Comparison of ENCODE assay signal across 29 cellular contexts in the genomic region with DNA sequence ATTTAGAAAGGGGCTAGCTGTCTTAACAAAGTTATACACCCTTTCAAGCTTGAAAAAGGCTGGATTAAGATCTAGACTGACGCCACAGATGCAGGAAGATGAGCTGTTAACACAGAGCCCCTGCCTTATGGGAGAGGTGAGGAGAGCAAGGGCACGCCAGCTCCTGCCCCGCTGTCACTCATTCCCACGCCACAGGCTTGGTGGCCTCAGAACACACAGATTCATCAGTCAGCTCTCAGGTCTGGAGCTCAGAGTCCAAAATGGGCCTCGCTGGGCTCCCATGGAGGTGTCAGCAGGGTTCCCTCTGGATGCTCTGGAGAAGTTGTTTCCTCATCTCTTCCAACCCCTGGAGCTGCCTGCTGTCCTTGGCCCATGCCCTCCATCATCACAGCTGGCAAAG.
"Had no signal": no experiment of that assay in that cellular context is flagged by ENCODE, and none has a peak within 500 bp of the region (broad histone marks: within the 10 kb centered on the region; RNA-seq: fewer than 3 reads in every experiment).

No MANE protein-coding gene starts in this region.

- H3K36me3 ChIP-seq: adrenal gland, gastroesophageal sphincter, ovary, prostate gland, thoracic aorta, vagina, WERI-Rb-1 had no signal

- H3K27me3 ChIP-seq: adrenal gland, body of pancreas, hepatocyte, ovary, vagina had no signal

- H3K4me1 Mint-ChIP-seq: activated CD4-positive, alpha-beta memory T cell treated with anti-CD3 and anti-CD28 coated beads, Interleukin-2, amount 10 ng/mL, durations not matched to agents 7 days and 5 days; activated CD4-positive, alpha-beta T cell treated with anti-CD3 and anti-CD28 coated beads, Interleukin-2, amount 10 ng/mL, durations not matched to agents 24 days and 14 days; activated naive CD8-positive, alpha-beta T cell treated with anti-CD3 and anti-CD28 coated beads for 36 hours; activated T-helper 17 cell treated with anti-CD3 and anti-CD28 coated beads, Interleukin-2, amount 50 U/mL, for 72 hours; naive thymus-derived CD4-positive, alpha-beta T cell had no signal

- FAIRE-seq: endothelial cell of umbilical vein, keratinocyte had no signal

- ATAC-seq: activated T-helper 17 cell treated with anti-CD3 and anti-CD28 coated beads, Interleukin-2, amount 50 U/mL, for 72 hours; body of pancreas; gastroesophageal sphincter; left colon; naive thymus-derived CD4-positive, alpha-beta T cell had no signal

- H3K9me3 Mint-ChIP-seq: activated CD4-positive, alpha-beta T cell treated with anti-CD3 and anti-CD28 coated beads, Interleukin-2, amount 10 ng/mL, durations not matched to agents 24 days and 14 days had no signal

- DNase-seq: activated CD4-positive, alpha-beta memory T cell treated with anti-CD3 and anti-CD28 coated beads, Interleukin-2, amount 10 ng/mL, durations not matched to agents 7 days and 5 days; activated CD4-positive, alpha-beta T cell treated with anti-CD3 and anti-CD28 coated beads, Interleukin-2, amount 10 ng/mL, durations not matched to agents 24 days and 14 days; activated CD4-positive, CD25-positive, alpha-beta regulatory T cell treated with anti-CD3 and anti-CD28 coated beads, Interleukin-2, amount 50 U/mL, for 72 hours; activated CD8-positive, alpha-beta memory T cell treated with anti-CD3 and anti-CD28 coated beads, Interleukin-2, amount 50 U/mL, for 48 hours; activated naive CD4-positive, alpha-beta T cell; activated naive CD8-positive, alpha-beta T cell treated with anti-CD3 and anti-CD28 coated beads for 36 hours; activated T-cell treated with anti-CD3 and anti-CD28 coated beads, Interleukin-2, amount 50 U/mL, for 24 hours; adrenal gland; cortex of kidney; left colon; mammary epithelial cell; midbrain; naive thymus-derived CD4-positive, alpha-beta T cell; ovary; retina; stimulated activated naive CD4-positive, alpha-beta T cell treated with Interleukin-2 at 50 U/mL for 16 hours; SW 1271; T-helper 9 cell; WERI-Rb-1 had no signal

- H3K4me1 ChIP-seq: adrenal gland, body of pancreas, gastroesophageal sphincter, prostate gland, vagina had no signal

- H3K9me3 ChIP-seq: adrenal gland, body of pancreas, ovary, prostate gland, thoracic aorta, vagina had no signal

- H3K36me3 Mint-ChIP-seq: activated naive CD8-positive, alpha-beta T cell treated with anti-CD3 and anti-CD28 coated beads for 36 hours; naive thymus-derived CD4-positive, alpha-beta T cell had no signal

- H3K4me3 ChIP-seq: adrenal gland, body of pancreas, gastroesophageal sphincter, hepatocyte, ovary, prostate gland, thoracic aorta, vagina had no signal

- H3K27ac Mint-ChIP-seq: activated CD4-positive, alpha-beta memory T cell treated with anti-CD3 and anti-CD28 coated beads, Interleukin-2, amount 10 ng/mL, durations not matched to agents 7 days and 5 days; activated CD4-positive, alpha-beta T cell treated with anti-CD3 and anti-CD28 coated beads, Interleukin-2, amount 10 ng/mL, durations not matched to agents 24 days and 14 days; activated naive CD8-positive, alpha-beta T cell treated with anti-CD3 and anti-CD28 coated beads for 36 hours; activated T-cell treated with anti-CD3 and anti-CD28 coated beads, Interleukin-2, amount 50 U/mL, for 24 hours; activated T-helper 17 cell treated with anti-CD3 and anti-CD28 coated beads, Interleukin-2, amount 50 U/mL, for 72 hours; naive thymus-derived CD4-positive, alpha-beta T cell; T-helper 1 cell treated with Interleukin-12 subunit alpha and Interleukin-12 subunit beta and Interleukin-4 antibody, amounts not matched to agents 30 μg/mL and 1 μg/mL, for 36 hours had no signal

- H3K4me3 Mint-ChIP-seq: activated CD4-positive, alpha-beta memory T cell treated with anti-CD3 and anti-CD28 coated beads, Interleukin-2, amount 10 ng/mL, durations not matched to agents 7 days and 5 days; activated CD4-positive, alpha-beta T cell treated with anti-CD3 and anti-CD28 coated beads, Interleukin-2, amount 10 ng/mL, durations not matched to agents 24 days and 14 days; activated naive CD8-positive, alpha-beta T cell treated with anti-CD3 and anti-CD28 coated beads for 36 hours; activated T-cell treated with anti-CD3 and anti-CD28 coated beads, Interleukin-2, amount 50 U/mL, for 24 hours; activated T-helper 17 cell treated with anti-CD3 and anti-CD28 coated beads, Interleukin-2, amount 50 U/mL, for 72 hours; naive thymus-derived CD4-positive, alpha-beta T cell; T-helper 1 cell treated with Interleukin-12 subunit alpha and Interleukin-12 subunit beta and Interleukin-4 antibody, amounts not matched to agents 30 μg/mL and 1 μg/mL, for 36 hours had no signal

- H3K27ac ChIP-seq: adrenal gland, body of pancreas, gastroesophageal sphincter, hepatocyte, ovary, prostate gland, thoracic aorta, vagina, WERI-Rb-1 had no signal

- H3K27me3 Mint-ChIP-seq: activated CD4-positive, alpha-beta memory T cell treated with anti-CD3 and anti-CD28 coated beads, Interleukin-2, amount 10 ng/mL, durations not matched to agents 7 days and 5 days; activated CD4-positive, alpha-beta T cell treated with anti-CD3 and anti-CD28 coated beads, Interleukin-2, amount 10 ng/mL, durations not matched to agents 24 days and 14 days; activated naive CD8-positive, alpha-beta T cell treated with anti-CD3 and anti-CD28 coated beads for 36 hours; activated T-cell treated with anti-CD3 and anti-CD28 coated beads, Interleukin-2, amount 50 U/mL, for 24 hours; activated T-helper 17 cell treated with anti-CD3 and anti-CD28 coated beads, Interleukin-2, amount 50 U/mL, for 72 hours; naive thymus-derived CD4-positive, alpha-beta T cell had no signal
